ENCODE assay signal across 8 cellular contexts in genomic region chr10:32346551-32347362, GRCh38. TPM values are rescaled to one million over a fixed set of nuclear protein-coding genes. Genes with fewer than 3 reads are reported as not detected.
DNase-seq lines count a peak whose midpoint lies in the region; ATAC-seq and TF ChIP-seq lines count a peak whose summit lies in the region.

TSS of gene EPC1 (minus strand) at chr10:32347158. CDS start at chr10:32346915, 243 bp downstream.

- H3K36me3 ChIP-seq in Caco-2 (ENCODE audit: control insufficient read depth, insufficient read depth, low read length) = no peaks in the 10 kb centered on the region
- H3K36me3 ChIP-seq in OCI-LY1 (ENCODE audit: insufficient read depth, low read length) = peaks cover 32% of the 10 kb centered on the region
- H3K36me3 ChIP-seq in mucosa of stomach (ENCODE audit: control insufficient read depth, insufficient read depth, low read length) = no peaks in the 10 kb centered on the region

- H3K4me3 ChIP-seq in Caco-2 (ENCODE audit: low read depth, low read length) (peak within 1 kb of the TSS; percentile 80), HL-60 (replicated peaks; ENCODE audit: insufficient read depth, low read length) (peak within 1 kb of the TSS; percentile 74), OCI-LY1 (ENCODE audit: low read depth, low read length, poor library complexity, severe bottlenecking) (peak within 1 kb of the TSS; percentile 92), mucosa of stomach (ENCODE audit: low read length) (peak within 1 kb of the TSS; percentile 94)

- peak within 1 kb of the TSS; percentile 74 for H3K4me2 ChIP-seq in OCI-LY1 (ENCODE audit: low read length)

- POLR2A ChIA-PET in Caco-2 (lab: Charles Lee) = interaction anchor here (0.5 to 0.6 kb wide), 3 partner anchors 18 to 95 kb away, joined by 3 to 5 read pairs (median 4); no protein-coding TSS in a partner anchor

- no peaks in the 10 kb centered on the region for H3K9me2 ChIP-seq in OCI-LY1 (ENCODE audit: low read depth, low read length)

- no peaks in the 10 kb centered on the region for H3K9me3 Mint-ChIP-seq in Caco-2 (ENCODE audit: unreplicated experiment)

- H4K20me1 ChIP-seq in OCI-LY1 (ENCODE audit: insufficient read depth, low read length) = no peaks in the 10 kb centered on the region

- H3K27ac Mint-ChIP-seq in Caco-2 (ENCODE audit: unreplicated experiment) = peak within 1 kb of the TSS; percentile 100

- H2AFZ ChIP-seq in OCI-LY1 (ENCODE audit: low read length) = no peak within 1 kb of the TSS

- BruUV-seq in Caco-2 (replicated peaks; lab: Mats Ljungman, UMichigan) = no TSS peak

- H3K9me3 ChIP-seq in Caco-2 (no peaks in the 10 kb centered on the region), OCI-LY1 (ENCODE audit: low read length) (no peaks in the 10 kb centered on the region), mucosa of stomach (ENCODE audit: control insufficient read depth, low read length) (no peaks in the 10 kb centered on the region)

- TF ChIP-seq POLR2A in erythroblast (IDR thresholded peaks at IDR 0.05; ENCODE audit: low read length) = peak; percentile 97

- peaks cover 44% of the 10 kb centered on the region for H3K4me1 ChIP-seq in Caco-2
- H3K4me1 ChIP-seq in OCI-LY1 (ENCODE audit: insufficient read depth, low read length, severe bottlenecking) = peaks cover 68% of the 10 kb centered on the region
- H3K4me1 ChIP-seq in mucosa of stomach (ENCODE audit: control insufficient read depth, insufficient read depth, low read length) = peaks cover 12% of the 10 kb centered on the region

- H3K9ac ChIP-seq in OCI-LY1 (ENCODE audit: low read length) (peak within 1 kb of the TSS; percentile 100), mucosa of stomach (ENCODE audit: low read length) (peak within 1 kb of the TSS; percentile 100)

- intact Hi-C loops in Caco-2 (cut with micrococcal nuclease; ENCODE audit: unreplicated experiment) = loop anchor here (1.0 to 5.0 kb wide), 9 partner anchors 21 to 611 kb away; partner anchors contain the start of genes ARHGAP12, ITGB1 and KIF5B

- H3K27me3 ChIP-seq in Caco-2 (replicated peaks; ENCODE audit: control insufficient read depth, insufficient read depth, low read length) (no peaks in the 10 kb centered on the region), HL-60 (ENCODE audit: insufficient read depth, poor library complexity, severe bottlenecking) (no peaks in the 10 kb centered on the region), OCI-LY1 (ENCODE audit: insufficient read depth, low read length) (no peaks in the 10 kb centered on the region), mucosa of stomach (ENCODE audit: control insufficient read depth, insufficient read depth, low read length) (no peaks in the 10 kb centered on the region)

- H3K4me3 Mint-ChIP-seq in Caco-2 (ENCODE audit: unreplicated experiment) = peak within 1 kb of the TSS; percentile 89

- DNase-seq in Caco-2 = peak; percentile 92 to 94
- DNase-seq in HL-60 (ENCODE audit: low read depth in 1 of 2, low spot score in 1 of 2) = peak; percentile 72 to 81
- DNase-seq in activated T-cell treated with anti-CD3 and anti-CD28 coated beads for 48 hours (ENCODE audit: low read depth) = peak; percentile 86
- peak; percentile 90 to 95 for DNase-seq in erythroblast (lab: John Stamatoyannopoulos, UW)
- peak; percentile 78 to 81 for DNase-seq in stimulated activated CD8-positive, alpha-beta memory T cell treated with anti-CD3 and anti-CD28 coated beads, Interleukin-7, amount 100 ng/mL, for 1 hour (ENCODE audit: low read depth in 2 of 2)

- CTCF ChIA-PET in Caco-2 (lab: Charles Lee) = interaction anchor here (0.6 to 1.4 kb wide), 6 partner anchors 9 to 136 kb away, joined by 3 to 7 read pairs (median 6); no protein-coding TSS in a partner anchor

- TF ChIP-seq CTCF in Caco-2 (IDR thresholded peaks at IDR 0.05; ENCODE audit: insufficient read depth in 1 of 2, low read depth in 1 of 2, low read length in 1 of 2, severe bottlenecking in 1 of 2, unreplicated experiment in 1 of 2) (no peak), HL-60 (IDR thresholded peaks at IDR 0.05; ENCODE audit: insufficient read depth, low read length) (no peak), OCI-LY1 (IDR thresholded peaks at IDR 0.05; ENCODE audit: low read length) (no peak)

- H3K36me3 Mint-ChIP-seq in Caco-2 (ENCODE audit: insufficient read depth, unreplicated experiment) = peaks cover 41% of the 10 kb centered on the region

- 0 out of 2 replicates have a peak, but pooled peaks cover 3% of the 10 kb centered on the region for H3F3A ChIP-seq in OCI-LY1 (ENCODE audit: insufficient read depth, low read length)

- peak; percentile 61 for ATAC-seq in GM19463 (IDR thresholded peaks at IDR 0.05; ENCODE audit: unreplicated experiment)

- no peaks in the 10 kb centered on the region for H3K27me3 Mint-ChIP-seq in Caco-2 (ENCODE audit: insufficient read depth, unreplicated experiment)

- peaks cover 43% of the 10 kb centered on the region for H3K79me2 ChIP-seq in OCI-LY1 (ENCODE audit: insufficient read depth, low read length)

- H3K4me1 Mint-ChIP-seq in Caco-2 (ENCODE audit: low read depth, unreplicated experiment) = peaks cover 37% of the 10 kb centered on the region

- peak within 1 kb of the TSS; percentile 99 for H3K27ac ChIP-seq in HL-60 (replicated peaks)
- peak within 1 kb of the TSS; percentile 96 for H3K27ac ChIP-seq in OCI-LY1 (ENCODE audit: low read depth, low read length, poor library complexity, severe bottlenecking)

RNA-seq across cellular contexts. Expression of gene EPC1, which starts in this region (rescaled TPM):
- 36.6 and 37.3 TPM in 2 replicates for total RNA-seq in Caco-2 (2022)

Comparison
In these comparisons a context has a peak if more than half of its experiments do, and no peak if none do; other contexts are left out.
1. Peak in every context shown above with its lines: DNase-seq, ATAC-seq, H3K4me3 ChIP-seq and H3K27ac ChIP-seq.